Comparison of ENCODE assay signal across 13 cellular contexts in the genomic region with DNA sequence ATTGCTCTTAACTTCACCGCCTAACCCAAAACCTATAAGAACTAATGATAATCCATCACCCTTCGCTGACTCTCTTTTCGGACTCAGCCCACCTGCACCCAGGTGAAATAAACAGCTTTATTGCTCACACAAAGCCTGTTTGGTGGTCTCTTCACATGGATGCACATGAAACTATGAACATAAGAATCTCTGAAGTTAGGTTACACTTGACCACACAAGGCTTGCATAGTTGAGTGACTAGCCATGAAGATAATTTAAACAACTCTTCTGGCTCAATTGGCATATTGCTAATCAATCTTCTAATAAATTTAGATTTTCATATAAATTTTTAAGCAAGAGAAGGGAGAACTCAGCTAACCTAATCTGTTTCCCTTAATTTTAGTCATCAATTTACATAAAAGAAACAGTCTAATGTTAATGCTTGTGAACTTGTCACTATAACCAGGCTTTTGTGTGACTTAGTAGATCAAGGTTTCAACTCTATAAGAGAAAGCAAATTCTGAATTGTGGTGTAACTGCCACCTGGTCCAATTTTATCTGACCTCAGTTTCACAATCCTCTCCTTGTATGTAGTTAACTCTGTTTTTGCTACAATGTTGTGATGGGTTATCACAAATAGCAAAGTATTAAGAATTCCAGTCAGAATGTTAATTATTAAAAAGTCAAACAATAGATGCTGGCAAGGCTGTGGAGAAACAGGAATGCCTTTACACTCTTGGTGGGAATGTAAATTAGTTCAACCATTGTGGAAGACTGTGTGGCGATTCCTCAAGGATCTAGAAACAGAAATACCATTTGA.
"Had no signal": no experiment of that assay in that cellular context is flagged by ENCODE, and none has a peak within 500 bp of the region (broad histone marks: within the 10 kb centered on the region; RNA-seq: fewer than 3 reads in every experiment).

No MANE protein-coding gene starts in this region.

- H3K27me3 Mint-ChIP-seq: activated CD4-positive, alpha-beta T cell treated with anti-CD3 and anti-CD28 coated beads, Interleukin-2, amount 10 ng/mL, durations not matched to agents 24 days and 14 days; central memory CD8-positive, alpha-beta T cell; stimulated activated memory B cell treated with anti-CD40 and anti-IgM and Interleukin-4, amounts not matched to agents 10 μg/mL and 1 μg/mL and 100 μg/mL, for 72 hours had no signal

- DNase-seq: activated CD4-positive, alpha-beta T cell treated with anti-CD3 and anti-CD28 coated beads, Interleukin-2, amount 10 ng/mL, durations not matched to agents 24 days and 14 days; activated CD4-positive, CD25-positive, alpha-beta regulatory T cell; activated CD8-positive, alpha-beta memory T cell treated with anti-CD3 and anti-CD28 coated beads for 24 hours; activated gamma-delta T cell treated with Interleukin-2 at 50 U/mL for 16 hours; activated naive CD8-positive, alpha-beta T cell treated with anti-CD3 and anti-CD28 coated beads, Interleukin-2, amount 10 ng/mL, durations not matched to agents 7 days and 5 days; brain microvascular endothelial cell; effector CD4-positive, alpha-beta T cell; esophagus squamous epithelium; mesendoderm; natural killer cell; stimulated activated CD4-positive, alpha-beta T cell treated with anti-CD3 and anti-CD28 coated beads, Interleukin-2, amount 100 ng/mL, for 48 hours had no signal

- H3K9me3 Mint-ChIP-seq: activated naive CD8-positive, alpha-beta T cell treated with anti-CD3 and anti-CD28 coated beads, Interleukin-2, amount 10 ng/mL, durations not matched to agents 7 days and 5 days; central memory CD8-positive, alpha-beta T cell had no signal

- H3K4me3 Mint-ChIP-seq: activated CD4-positive, alpha-beta T cell treated with anti-CD3 and anti-CD28 coated beads, Interleukin-2, amount 10 ng/mL, durations not matched to agents 24 days and 14 days; activated naive CD8-positive, alpha-beta T cell treated with anti-CD3 and anti-CD28 coated beads, Interleukin-2, amount 10 ng/mL, durations not matched to agents 7 days and 5 days; central memory CD8-positive, alpha-beta T cell; natural killer cell; stimulated activated memory B cell treated with anti-CD40 and anti-IgM and Interleukin-4, amounts not matched to agents 10 μg/mL and 1 μg/mL and 100 μg/mL, for 72 hours had no signal

- ATAC-seq: natural killer cell; stimulated activated memory B cell treated with anti-CD40 and anti-IgM and Interleukin-4, amounts not matched to agents 10 μg/mL and 1 μg/mL and 100 μg/mL, for 72 hours had no signal

- H3K27ac Mint-ChIP-seq: activated CD4-positive, alpha-beta T cell treated with anti-CD3 and anti-CD28 coated beads, Interleukin-2, amount 10 ng/mL, durations not matched to agents 24 days and 14 days; activated naive CD8-positive, alpha-beta T cell treated with anti-CD3 and anti-CD28 coated beads, Interleukin-2, amount 10 ng/mL, durations not matched to agents 7 days and 5 days; natural killer cell; stimulated activated memory B cell treated with anti-CD40 and anti-IgM and Interleukin-4, amounts not matched to agents 10 μg/mL and 1 μg/mL and 100 μg/mL, for 72 hours had no signal

- H3K36me3 Mint-ChIP-seq: natural killer cell; stimulated activated memory B cell treated with anti-CD40 and anti-IgM and Interleukin-4, amounts not matched to agents 10 μg/mL and 1 μg/mL and 100 μg/mL, for 72 hours had no signal

- H3K4me1 Mint-ChIP-seq: activated naive CD8-positive, alpha-beta T cell treated with anti-CD3 and anti-CD28 coated beads, Interleukin-2, amount 10 ng/mL, durations not matched to agents 7 days and 5 days; central memory CD8-positive, alpha-beta T cell; natural killer cell; stimulated activated memory B cell treated with anti-CD40 and anti-IgM and Interleukin-4, amounts not matched to agents 10 μg/mL and 1 μg/mL and 100 μg/mL, for 72 hours had no signal
